In genomic region chr1:161389158-161389557, GRCh38 we compare ENCODE assay signal across 9 cellular contexts. TPM values are rescaled to one million over a fixed set of nuclear protein-coding genes. Genes with fewer than 3 reads are reported as not detected.
DNase-seq lines count a peak whose midpoint lies in the region; ATAC-seq and TF ChIP-seq lines count a peak whose summit lies in the region.
"Not testable (repeated sequence)": the region's sequence is repeated elsewhere in the genome, so short reads cannot be mapped to it uniquely, and the experiment has no call there.
"Had no signal": no experiment of that assay in that cellular context is flagged by ENCODE, and none has a peak within 500 bp of the region (broad histone marks: within the 10 kb centered on the region; RNA-seq: fewer than 3 reads in every experiment).

No MANE protein-coding gene starts in this region.

- not testable (repeated sequence) for H2BK5ac ChIP-seq in trophoblast cell (ENCODE audit: low read depth, low read length, poor library complexity)

- peak overlapping the region; percentile 92 for H3K4me3 Mint-ChIP-seq in CD8-positive, alpha-beta T cell
- peak overlapping the region; percentile 77 for H3K4me3 Mint-ChIP-seq in activated CD4-positive, alpha-beta T cell treated with anti-CD3 and anti-CD28 coated beads, Interleukin-2, amount 10 ng/mL, durations not matched to agents 7 days and 5 days

- not testable (repeated sequence) for H3K14ac ChIP-seq in trophoblast cell (ENCODE audit: low read length)

- not testable (repeated sequence) for H2BK12ac ChIP-seq in trophoblast cell (ENCODE audit: low read length)

- POLR2A ChIA-PET in CD8-positive, alpha-beta T cell (lab: Charles Lee) = interaction anchor here (0.6 to 2.7 kb wide), 4 partner anchors 11 to 212 kb away, joined by 3 to 11 read pairs (median 4); partner anchors contain the start of gene B4GALT3
- POLR2A ChIA-PET in activated CD4-positive, alpha-beta T cell treated with anti-CD3 and anti-CD28 coated beads, Interleukin-2, amount 10 ng/mL, durations not matched to agents 7 days and 5 days (lab: Charles Lee) = not testable (repeated sequence)

- H3K4me1 ChIP-seq in CD8-positive, alpha-beta T cell (ENCODE audit: insufficient read depth, low read length) = peaks cover 19% of the 10 kb centered on the region
- H3K4me1 ChIP-seq in Loucy (ENCODE audit: insufficient read depth, low read length, poor library complexity, severe bottlenecking); fibroblast of lung (ENCODE audit: control insufficient read depth, extremely low read depth, insufficient read depth, low read length); trophoblast cell (ENCODE audit: control insufficient read depth in 1 of 2, insufficient read depth in 2 of 2, low read length in 2 of 2): not testable (repeated sequence)
- H3K4me1 ChIP-seq in lower lobe of right lung = peaks cover 10% of the 10 kb centered on the region
- H3K4me1 ChIP-seq in tibial artery = peaks cover 0 to 11% (median 5%) of the 10 kb centered on the region in 4 donors

- not testable (repeated sequence) for H3K36me3 Mint-ChIP-seq in CD8-positive, alpha-beta T cell; activated CD4-positive, alpha-beta T cell treated with anti-CD3 and anti-CD28 coated beads, Interleukin-2, amount 10 ng/mL, durations not matched to agents 7 days and 5 days (ENCODE audit: low read depth)

- H4K8ac ChIP-seq in trophoblast cell (ENCODE audit: low read depth, low read length) = not testable (repeated sequence)

- peak overlapping the region; percentile 97 for H3K27ac ChIP-seq in CD8-positive, alpha-beta T cell (ENCODE audit: low read depth, low read length)
- peak overlapping the region; percentile 93 for H3K27ac ChIP-seq in brain microvascular endothelial cell
- H3K27ac ChIP-seq in fibroblast of lung (ENCODE audit: insufficient read depth, low read length) = peak overlapping the region; percentile 97
- peak overlapping the region; percentile 96 for H3K27ac ChIP-seq in lower lobe of right lung
- H3K27ac ChIP-seq in trophoblast cell (ENCODE audit: low read depth, low read length) = not testable (repeated sequence)
- H3K27ac ChIP-seq in tibial artery = peak overlapping the region; percentile 89 to 92

- H3K9me3 Mint-ChIP-seq in CD8-positive, alpha-beta T cell; activated CD4-positive, alpha-beta T cell treated with anti-CD3 and anti-CD28 coated beads, Interleukin-2, amount 10 ng/mL, durations not matched to agents 7 days and 5 days: not testable (repeated sequence)

- WGBS in trophoblast cell (ENCODE audit: extremely low coverage, insufficient coverage, insufficient read length) = no CpG with 5 or more reads among the region's 16 CpGs

- H2AK5ac ChIP-seq in trophoblast cell (ENCODE audit: low read length) = not testable (repeated sequence)

- not testable (repeated sequence) for H3K79me2 ChIP-seq in Loucy (ENCODE audit: insufficient read depth, low read length); fibroblast of lung (ENCODE audit: control insufficient read depth, insufficient read depth, low read length); trophoblast cell (ENCODE audit: control insufficient read depth, insufficient read depth, low read length, poor library complexity)

- not testable (repeated sequence) for H4K12ac ChIP-seq in trophoblast cell (ENCODE audit: low read depth, low read length)

- H3K36me3 ChIP-seq in CD8-positive, alpha-beta T cell (ENCODE audit: insufficient read depth, low read length); Loucy (ENCODE audit: insufficient read depth, low read length); brain microvascular endothelial cell (replicated peaks); fibroblast of lung (ENCODE audit: control insufficient read depth, insufficient read depth, low read length); lower lobe of right lung; trophoblast cell (ENCODE audit: control insufficient read depth in 1 of 2, insufficient read depth in 2 of 2, low read length in 2 of 2); tibial artery: not testable (repeated sequence)

- H3F3A ChIP-seq in Loucy (ENCODE audit: low read depth) = not testable (repeated sequence)

- not testable (repeated sequence) for H2BK120ac ChIP-seq in trophoblast cell (ENCODE audit: insufficient read depth, low read length, poor library complexity)

- not testable (repeated sequence) for H3K18ac ChIP-seq in trophoblast cell (ENCODE audit: low read length)

- H3K9me3 ChIP-seq in CD8-positive, alpha-beta T cell (ENCODE audit: low read length); Loucy (ENCODE audit: insufficient read depth, low read depth, low read length); fibroblast of lung (ENCODE audit: control insufficient read depth, insufficient read depth, low read depth, low read length); lower lobe of right lung; trophoblast cell (ENCODE audit: insufficient read depth, low read depth, low read length); tibial artery: not testable (repeated sequence)

- H3K9ac ChIP-seq in Loucy (ENCODE audit: low read depth, low read length, poor library complexity, severe bottlenecking) (peak overlapping the region; percentile 69), fibroblast of lung (ENCODE audit: insufficient read depth, low read length) (peak overlapping the region; percentile 76)
- H3K9ac ChIP-seq in trophoblast cell (ENCODE audit: low read length) = not testable (repeated sequence)

- H3K4me2 ChIP-seq in Loucy (ENCODE audit: low read depth, low read length, poor library complexity, severe bottlenecking) (peak overlapping the region; percentile 75), fibroblast of lung (ENCODE audit: extremely low read depth, insufficient read depth, low read length) (peak overlapping the region; percentile 86), trophoblast cell (ENCODE audit: low read length) (peak overlapping the region; percentile 73)

- not testable (repeated sequence) for H3K4ac ChIP-seq in trophoblast cell (ENCODE audit: low read depth, low read length)

- ATAC-seq in CD8-positive, alpha-beta T cell; lower lobe of right lung: not testable (repeated sequence)

- intact Hi-C loops in CD8-positive, alpha-beta T cell (cut with DNase I, micrococcal nuclease) = loop anchor here in 1 of 2 experiments (5.0 kb wide), 1 partner anchor 77 kb away; the partner anchor contains the start of gene SDHC
- intact Hi-C loops in lower lobe of right lung (cut with DNase I); tibial artery (cut with DNase I; ENCODE audit: low total_unique reads): not testable (repeated sequence)

- peaks cover 26% of the 10 kb centered on the region for H3K4me1 Mint-ChIP-seq in CD8-positive, alpha-beta T cell (ENCODE audit: low read depth)
- peaks cover 48% of the 10 kb centered on the region for H3K4me1 Mint-ChIP-seq in activated CD4-positive, alpha-beta T cell treated with anti-CD3 and anti-CD28 coated beads, Interleukin-2, amount 10 ng/mL, durations not matched to agents 7 days and 5 days

- H3K9me2 ChIP-seq in Loucy (replicated peaks; ENCODE audit: low read depth, low read length) = not testable (repeated sequence)

- not testable (repeated sequence) for H3K27me3 Mint-ChIP-seq in CD8-positive, alpha-beta T cell (ENCODE audit: low read depth); activated CD4-positive, alpha-beta T cell treated with anti-CD3 and anti-CD28 coated beads, Interleukin-2, amount 10 ng/mL, durations not matched to agents 7 days and 5 days

- DNase-seq in CD8-positive, alpha-beta T cell; activated CD4-positive, alpha-beta T cell treated with anti-CD3 and anti-CD28 coated beads, Interleukin-2, amount 10 ng/mL, durations not matched to agents 7 days and 5 days; brain microvascular endothelial cell; fibroblast of lung (ENCODE audit: low read depth in 2 of 2); lower lobe of right lung; tibial artery: not testable (repeated sequence)
- peak in 1 of 2 donors; percentile 15 for DNase-seq in trophoblast cell

- in situ Hi-C loops in brain microvascular endothelial cell (cut with HindIII; ENCODE audit: low pct_ligation_motif_present, low sequenced_read_pairs) = loop anchor here (25.0 kb wide), 1 partner anchor 177 kb away; the partner anchor contains the start of genes APOA2, FCER1G and NDUFS2

- H3K27ac Mint-ChIP-seq in CD8-positive, alpha-beta T cell = peak overlapping the region; percentile 99
- peak overlapping the region; percentile 94 for H3K27ac Mint-ChIP-seq in activated CD4-positive, alpha-beta T cell treated with anti-CD3 and anti-CD28 coated beads, Interleukin-2, amount 10 ng/mL, durations not matched to agents 7 days and 5 days

- peak overlapping the region; percentile 95 for H3K4me3 ChIP-seq in CD8-positive, alpha-beta T cell (ENCODE audit: low read depth, low read length)
- H3K4me3 ChIP-seq in Loucy (ENCODE audit: low read length, poor library complexity, severe bottlenecking) = peak overlapping the region; percentile 75
- H3K4me3 ChIP-seq in brain microvascular endothelial cell (ENCODE audit: low read depth, low read length); trophoblast cell (ENCODE audit: low read depth, low read length): not testable (repeated sequence)
- H3K4me3 ChIP-seq in fibroblast of lung (replicated peaks in 1 of 4; ENCODE audit: control extremely low read depth in 1 of 4, insufficient read depth in 1 of 4, low read depth in 3 of 4, low read length in 4 of 4) = peak overlapping the region; percentile 45 to 69 (median 62)
- H3K4me3 ChIP-seq in lower lobe of right lung = peak overlapping the region; percentile 58
- peak overlapping the region; percentile 53 to 74 for H3K4me3 ChIP-seq in tibial artery

- not testable (repeated sequence) for H4K20me1 ChIP-seq in Loucy (ENCODE audit: insufficient read depth, low read length, poor library complexity, severe bottlenecking); fibroblast of lung (ENCODE audit: control insufficient read depth, extremely low read depth, insufficient read depth, low read length)

- not testable (repeated sequence) for H3K27me3 ChIP-seq in CD8-positive, alpha-beta T cell (ENCODE audit: insufficient read depth, low read length); Loucy (ENCODE audit: insufficient read depth, low read length, poor library complexity, severe bottlenecking); brain microvascular endothelial cell (replicated peaks); fibroblast of lung (ENCODE audit: control insufficient read depth, insufficient read depth, low read length); lower lobe of right lung (ENCODE audit: low read depth); trophoblast cell (ENCODE audit: insufficient read depth, low read length); tibial artery

- not testable (repeated sequence) for H3K79me1 ChIP-seq in trophoblast cell (ENCODE audit: low read length)

- H3K23ac ChIP-seq in trophoblast cell (ENCODE audit: low read length) = not testable (repeated sequence)

- not testable (repeated sequence) for H4K91ac ChIP-seq in trophoblast cell (ENCODE audit: low read depth, low read length)

- H2AFZ ChIP-seq in Loucy (ENCODE audit: low read length) = peak overlapping the region; percentile 88
- H2AFZ ChIP-seq in fibroblast of lung (ENCODE audit: low read length); trophoblast cell (ENCODE audit: insufficient read depth, low read length, poor library complexity): not testable (repeated sequence)

- CTCF ChIA-PET in CD8-positive, alpha-beta T cell (lab: Charles Lee) = interaction anchor here (1.0 to 10.6 kb wide), 8 partner anchors 8 to 361 kb away, joined by 3 to 191 read pairs (median 5); partner anchors contain the start of genes ADAMTS4, APOA2, DUSP12 and NDUFS2
- CTCF ChIA-PET in activated CD4-positive, alpha-beta T cell treated with anti-CD3 and anti-CD28 coated beads, Interleukin-2, amount 10 ng/mL, durations not matched to agents 7 days and 5 days (lab: Charles Lee) = interaction anchor here (0.5 to 2.7 kb wide), 9 partner anchors 77 to 729 kb away, joined by 3 to 14 read pairs (median 3); partner anchors contain the start of genes NDUFS2 and TOMM40L

- TF ChIP-seq CTCF in CD8-positive, alpha-beta T cell (IDR thresholded peaks at IDR 0.05); Loucy (conservative IDR thresholded peaks at IDR 0.05; ENCODE audit: low read length); brain microvascular endothelial cell (IDR thresholded peaks at IDR 0.05; ENCODE audit: low read depth, low read length, missing control alignments); fibroblast of lung (conservative IDR thresholded peaks at IDR 0.05 in 1 of 2, IDR thresholded peaks at IDR 0.05 in 1 of 2; ENCODE audit: low read depth in 1 of 2, low read length in 2 of 2); lower lobe of right lung (IDR thresholded peaks at IDR 0.05); tibial artery (IDR thresholded peaks at IDR 0.05): not testable (repeated sequence)

RNA-seq across cellular contexts. Expression of gene CFAP126, which starts 21.5 kb away (rescaled TPM):
- not detected for total RNA-seq in CD8-positive, alpha-beta T cell
- not detected for total RNA-seq in activated CD4-positive, alpha-beta T cell treated with anti-CD3 and anti-CD28 coated beads, Interleukin-2, amount 10 ng/mL, durations not matched to agents 7 days and 5 days
- total RNA-seq in fibroblast of lung (not detected in 2 replicates), lower lobe of right lung (8.0 TPM)
- polyA plus RNA-seq in fibroblast of lung = not detected in 2 replicates
- polyA plus RNA-seq in fibroblast of lung (2012) = not detected in 2 replicates
- not detected in 2 replicates for polyA minus RNA-seq in fibroblast of lung (ENCODE audit: low replicate concordance)
- polyA plus RNA-seq in trophoblast cell (2013) = 0.07 TPM in 1 of 2 replicates, not detected in the other
- total RNA-seq: left colon had no signal
